In the genomic region with DNA sequence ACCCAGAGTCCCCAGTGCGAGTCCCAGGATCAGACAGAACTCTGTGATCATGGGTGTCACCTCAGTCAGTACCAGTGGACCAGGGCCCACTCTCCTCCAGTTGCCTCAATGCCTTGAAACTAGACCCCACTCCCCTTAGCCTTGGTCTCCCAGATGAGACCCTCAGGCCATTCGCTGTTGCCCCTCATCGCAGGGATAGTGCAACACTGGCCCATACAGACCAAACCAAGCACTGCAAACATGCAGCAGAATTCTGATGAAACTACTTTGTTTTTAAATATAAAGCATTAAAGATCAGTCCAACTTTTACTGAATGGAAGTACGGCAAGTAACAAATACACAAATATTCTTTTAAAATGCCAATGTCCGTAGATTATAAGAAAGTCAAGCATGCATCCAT, we compare ENCODE assay signal across 13 cellular contexts.
"Had no signal": no experiment of that assay in that cellular context is flagged by ENCODE, and none has a peak within 500 bp of the region (broad histone marks: within the 10 kb centered on the region; RNA-seq: fewer than 3 reads in every experiment).

No MANE protein-coding gene starts in this region.

- H3K9me3 ChIP-seq: esophagus muscularis mucosa, left lung, prostate gland, sigmoid colon, uterus had no signal

- H3K27ac ChIP-seq: esophagus muscularis mucosa, foreskin keratinocyte, left lung, prostate gland, sigmoid colon, uterus had no signal

- H3K4me1 ChIP-seq: esophagus muscularis mucosa, left lung, prostate gland, sigmoid colon, uterus had no signal

- H3K27me3 ChIP-seq: dorsolateral prefrontal cortex, esophagus muscularis mucosa, foreskin keratinocyte, left lung, sigmoid colon, uterus had no signal

- ATAC-seq: foreskin keratinocyte; left lung; stimulated activated naive CD8-positive, alpha-beta T cell treated with anti-CD3 and anti-CD28 coated beads, Interleukin-15, amount 100 ng/mL, for 72 hours had no signal

- H3K4me3 ChIP-seq: dorsolateral prefrontal cortex, esophagus muscularis mucosa, left lung, prostate gland, sigmoid colon, uterus had no signal

- H3K36me3 ChIP-seq: esophagus muscularis mucosa, left lung, prostate gland, sigmoid colon, uterus had no signal

- DNase-seq: activated CD4-positive, alpha-beta T cell treated with anti-CD3 and anti-CD28 coated beads, Interleukin-2, amount 50 U/mL, for 4 hours; activated effector memory CD4-positive, alpha-beta T cell treated with Interleukin-2 at 50 U/mL for 16 hours; activated T-cell treated with anti-CD3 and anti-CD28 coated beads, Interleukin-2, amount 50 U/mL, for 24 hours; dorsolateral prefrontal cortex; foreskin keratinocyte; left lung; nephron progenitor cell; sigmoid colon; stimulated activated naive CD8-positive, alpha-beta T cell treated with anti-CD3 and anti-CD28 coated beads, Interleukin-15, amount 100 ng/mL, for 72 hours; T-helper 2 cell; uterus had no signal
